ENCODE assay signal across 20 cellular contexts in the genomic region with DNA sequence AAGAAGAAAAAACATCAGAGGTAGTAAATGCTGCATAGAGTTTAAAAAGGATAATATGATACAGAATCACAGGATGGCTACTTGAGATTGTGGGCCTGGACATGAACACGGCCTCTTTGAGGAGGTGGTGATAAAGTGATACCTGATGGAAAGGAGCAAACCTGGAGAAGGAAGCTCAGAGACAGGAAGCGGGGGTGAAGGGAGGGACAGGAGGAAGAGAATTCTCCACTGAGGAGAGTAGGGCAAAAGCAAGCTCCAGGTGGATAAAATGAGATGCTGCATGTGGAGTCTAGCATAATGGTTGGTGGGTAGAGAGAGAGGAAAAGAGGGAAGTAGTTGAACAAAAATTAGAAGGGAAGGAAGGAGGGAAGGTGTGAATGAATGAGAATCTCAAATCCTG.
"Had no signal": no experiment of that assay in that cellular context is flagged by ENCODE, and none has a peak within 500 bp of the region (broad histone marks: within the 10 kb centered on the region; RNA-seq: fewer than 3 reads in every experiment).

No MANE protein-coding gene starts in this region.

- H3K36me3 Mint-ChIP-seq: natural killer cell had no signal

- H3K4me3 ChIP-seq: ascending aorta, breast epithelium, esophagus muscularis mucosa, gastroesophageal sphincter, heart left ventricle, tibial artery, vagina had no signal

- H3K9me3 ChIP-seq: ascending aorta, breast epithelium, gastroesophageal sphincter, tibial artery, vagina had no signal

- H3K27ac Mint-ChIP-seq: activated CD4-positive, alpha-beta T cell treated with anti-CD3 and anti-CD28 coated beads, Interleukin-2, amount 10 ng/mL, durations not matched to agents 24 days and 14 days; activated CD8-positive, alpha-beta T cell treated with anti-CD3 and anti-CD28 coated beads for 36 hours; activated naive CD4-positive, alpha-beta T cell treated with anti-CD3 and anti-CD28 coated beads, Interleukin-2, amount 50 U/mL, for 24 hours had no signal

- H3K9me3 Mint-ChIP-seq: activated CD4-positive, alpha-beta T cell treated with anti-CD3 and anti-CD28 coated beads, Interleukin-2, amount 10 ng/mL, durations not matched to agents 24 days and 14 days; activated CD8-positive, alpha-beta T cell treated with anti-CD3 and anti-CD28 coated beads for 36 hours; activated naive CD4-positive, alpha-beta T cell treated with anti-CD3 and anti-CD28 coated beads, Interleukin-2, amount 50 U/mL, for 24 hours; natural killer cell had no signal

- ATAC-seq: activated CD8-positive, alpha-beta T cell treated with anti-CD3 and anti-CD28 coated beads for 36 hours; gastroesophageal sphincter; heart left ventricle; left ventricle myocardium superior; natural killer cell; stimulated activated naive CD8-positive, alpha-beta T cell treated with anti-CD3 and anti-CD28 coated beads, Interleukin-15, Interleukin-2, amounts not matched to agents 100 U/mL and 50 U/mL, for 24 hours had no signal

- H3K27ac ChIP-seq: ascending aorta, breast epithelium, esophagus muscularis mucosa, gastroesophageal sphincter, heart left ventricle, tibial artery, vagina had no signal

- H3K27me3 ChIP-seq: ascending aorta, breast epithelium, esophagus muscularis mucosa, gastroesophageal sphincter, heart left ventricle, tibial artery, vagina had no signal

- H3K4me1 ChIP-seq: breast epithelium, esophagus muscularis mucosa, gastroesophageal sphincter, vagina had no signal

- H3K27me3 Mint-ChIP-seq: activated CD4-positive, alpha-beta T cell treated with anti-CD3 and anti-CD28 coated beads, Interleukin-2, amount 10 ng/mL, durations not matched to agents 24 days and 14 days; activated CD8-positive, alpha-beta T cell treated with anti-CD3 and anti-CD28 coated beads for 36 hours; activated naive CD4-positive, alpha-beta T cell treated with anti-CD3 and anti-CD28 coated beads, Interleukin-2, amount 50 U/mL, for 24 hours had no signal

- H3K4me3 Mint-ChIP-seq: activated CD4-positive, alpha-beta T cell treated with anti-CD3 and anti-CD28 coated beads, Interleukin-2, amount 10 ng/mL, durations not matched to agents 24 days and 14 days; activated CD8-positive, alpha-beta T cell treated with anti-CD3 and anti-CD28 coated beads for 36 hours; activated naive CD4-positive, alpha-beta T cell treated with anti-CD3 and anti-CD28 coated beads, Interleukin-2, amount 50 U/mL, for 24 hours; natural killer cell had no signal

- DNase-seq: activated CD4-positive, alpha-beta T cell treated with anti-CD3 and anti-CD28 coated beads, Interleukin-2, amount 10 ng/mL, durations not matched to agents 24 days and 14 days; activated CD8-positive, alpha-beta T cell treated with anti-CD3 and anti-CD28 coated beads for 36 hours; activated gamma-delta T cell; activated T-cell treated with anti-CD3 and anti-CD28 coated beads, Interleukin-2, amount 50 U/mL, for 48 hours; cerebellar nuclear complex; effector CD4-positive, alpha-beta T cell; heart left ventricle; kidney glomerular epithelial cell; left ventricle myocardium superior; natural killer cell; stimulated activated CD4-positive, alpha-beta T cell treated with anti-CD3 and anti-CD28 coated beads, Interleukin-12 subunit alpha, Interleukin-12 subunit beta, amount 100 ng/mL, for 4 hours; stimulated activated CD4-positive, alpha-beta T cell treated with anti-CD3 and anti-CD28 coated beads, Interleukin-1b, Interleukin-23, amount 100 ng/mL, for 48 hours; stimulated activated naive CD8-positive, alpha-beta T cell treated with anti-CD3 and anti-CD28 coated beads, Interleukin-15, Interleukin-2, amounts not matched to agents 100 U/mL and 50 U/mL, for 24 hours; tibial artery had no signal

- H3K36me3 ChIP-seq: breast epithelium had no signal
